9 cellular contexts compared by ENCODE assay signal in the genomic region with DNA sequence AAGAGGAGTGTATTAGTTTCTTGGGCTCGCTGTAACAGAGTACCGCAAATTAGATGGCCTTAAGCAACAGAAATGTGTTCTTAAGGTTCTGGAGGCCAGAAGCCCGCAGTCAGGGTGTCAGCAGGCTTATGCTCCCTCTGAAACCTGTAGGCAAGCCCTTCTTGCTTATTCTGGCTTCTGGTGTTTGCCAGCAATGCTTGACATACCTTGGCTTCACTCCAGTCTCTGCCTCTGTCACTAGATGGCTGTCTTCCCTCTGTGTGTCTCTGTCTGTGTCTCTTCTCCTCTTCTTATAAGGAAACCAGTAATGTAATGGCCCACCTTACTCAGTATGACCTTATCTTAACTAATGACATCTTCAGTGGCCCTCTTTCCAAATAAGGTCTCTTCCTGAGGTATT.
DNase-seq lines count a peak whose midpoint lies in the region; FAIRE-seq and TF ChIP-seq lines count a peak whose summit lies in the region.
"Had no signal": no experiment of that assay in that cellular context is flagged by ENCODE, and none has a peak within 500 bp of the region (broad histone marks: within the 10 kb centered on the region; RNA-seq: fewer than 3 reads in every experiment).

No MANE protein-coding gene starts in this region.

- no peaks in the 10 kb centered on the region for H3K27me3 ChIP-seq in endothelial cell of umbilical vein (ENCODE audit: control insufficient read depth in 2 of 2, insufficient read depth in 2 of 2, low read length in 2 of 2)
- H3K27me3 ChIP-seq: breast epithelium had no signal

- H3K4me1 ChIP-seq in endothelial cell of umbilical vein (ENCODE audit: control insufficient read depth, extremely low read depth, insufficient read depth, low read length), result no peaks in the 10 kb centered on the region
- H3K4me1 ChIP-seq: breast epithelium had no signal

- H3K27ac ChIP-seq in endothelial cell of umbilical vein (ENCODE audit: insufficient read depth, low read depth, low read length), result no peak overlapping the region
- H3K27ac ChIP-seq: breast epithelium had no signal

- no peak overlapping the region for H3K4me2 ChIP-seq in endothelial cell of umbilical vein (ENCODE audit: insufficient read depth, low read length)

- POLR2A ChIA-PET in endothelial cell of umbilical vein (lab: Charles Lee), result no interaction called here

- CTCF ChIA-PET in endothelial cell of umbilical vein (lab: Charles Lee), result interaction anchor here (1.0 kb wide), 1 partner anchor 17 kb away, joined by 3 read pairs; no protein-coding TSS in a partner anchor

- H2AFZ ChIP-seq in endothelial cell of umbilical vein (ENCODE audit: low read depth, low read length), result no peak overlapping the region

- dilution Hi-C loops in endothelial cell of umbilical vein (cut with MboI; ENCODE audit: extremely low pct_ligation_motif_present, low sequenced_read_pairs), result no loop called here

- TF ChIP-seq CTCF in endothelial cell of umbilical vein (IDR thresholded peaks at IDR 0.05; ENCODE audit: extremely low read depth in 1 of 2, insufficient read depth in 1 of 2, low read depth in 1 of 2, low read length in 2 of 2), result no peak

- H3K79me2 ChIP-seq in endothelial cell of umbilical vein (ENCODE audit: control insufficient read depth, insufficient read depth, low read length), result no peaks in the 10 kb centered on the region

- no peak overlapping the region for H3K4me3 ChIP-seq in endothelial cell of umbilical vein (replicated peaks in 1 of 3; ENCODE audit: insufficient read depth in 1 of 3, low read depth in 1 of 3, low read length in 3 of 3)
- H3K4me3 ChIP-seq: breast epithelium had no signal

- no TSS peak for BruUV-seq in endothelial cell of umbilical vein (replicated peaks; lab: Mats Ljungman, UMichigan)

- no peak for FAIRE-seq in endothelial cell of umbilical vein (lab: Jason Lieb, UNC)
- FAIRE-seq in RCC 7860 (lab: Jason Lieb, UNC), result no peak

- no peaks in the 10 kb centered on the region for H4K20me1 ChIP-seq in endothelial cell of umbilical vein (replicated peaks; ENCODE audit: control insufficient read depth, extremely low read depth, insufficient read depth, low read length)

- no peaks in the 10 kb centered on the region for H3K9me3 ChIP-seq in endothelial cell of umbilical vein (replicated peaks; ENCODE audit: control insufficient read depth, insufficient read depth, low read length)
- H3K9me3 ChIP-seq: breast epithelium had no signal

- no peak for TF ChIP-seq POLR2A in endothelial cell of umbilical vein (IDR thresholded peaks at IDR 0.05; ENCODE audit: low read depth, low read length)

- no peaks in the 10 kb centered on the region for H3K36me3 ChIP-seq in endothelial cell of umbilical vein (ENCODE audit: control insufficient read depth in 2 of 2, extremely low read depth in 1 of 2, insufficient read depth in 2 of 2, low read length in 2 of 2)
- H3K36me3 ChIP-seq: breast epithelium had no signal

- intact Hi-C loops in endothelial cell of umbilical vein (cut with micrococcal nuclease), result no loop called here

- DNase-seq in EL, result peak; percentile 51
- peak; percentile 75 for DNase-seq in NCI-H2029 treated with DMSO at 0.1 percent for 48 hours (lab: John Stamatoyannopoulos, UW)
- DNase-seq in endothelial cell of umbilical vein (ENCODE audit: low read depth, low spot score), result peak; percentile 9
- DNase-seq in myocyte (ENCODE audit: low read depth), result peak; percentile 90
- no peak for DNase-seq in stimulated activated CD4-positive, alpha-beta T cell treated with anti-CD3 and anti-CD28 coated beads, Interleukin-4, amount 100 ng/mL, for 4 hours
- no peak for DNase-seq in RCC 7860 (ENCODE audit: low spot score)
- DNase-seq in activated naive CD4-positive, alpha-beta T cell (lab: John Stamatoyannopoulos, UW), result no peak
- no peak for DNase-seq in SKM-1 (lab: John Stamatoyannopoulos, UW; ENCODE audit: unreplicated experiment)

- no peak overlapping the region for H3K9ac ChIP-seq in endothelial cell of umbilical vein (replicated peaks; ENCODE audit: extremely low read depth, insufficient read depth, low read length)

- no peaks in the 10 kb centered on the region for H3K9me1 ChIP-seq in endothelial cell of umbilical vein (replicated peaks; ENCODE audit: control insufficient read depth, extremely low read depth, insufficient read depth, low read length)

TF ChIP-seq in endothelial cell of umbilical vein, 7 proteins besides CTCF, POLR2A, EP300 and RAD21:
- TF ChIP-seq EZH2 (IDR thresholded peaks at IDR 0.05; ENCODE audit: borderline replicate concordance, low read depth, low read length, severe bottlenecking) (no peak), MYC (IDR thresholded peaks at IDR 0.05; ENCODE audit: low read depth, low read length) (no peak), GATA2 (IDR thresholded peaks at IDR 0.05; ENCODE audit: insufficient read depth, insufficient read length, low read depth, low read length) (no peak), FOS (IDR thresholded peaks at IDR 0.05; ENCODE audit: borderline replicate concordance, insufficient read depth, low read length) (no peak), JUN (IDR thresholded peaks at IDR 0.05; ENCODE audit: borderline replicate concordance, insufficient read depth, insufficient read length, low read depth) (no peak), POLR2AphosphoS5 (IDR thresholded peaks at IDR 0.05; ENCODE audit: insufficient read depth, low read depth, low read length) (no peak)
- TF ChIP-seq, protein P1, sequence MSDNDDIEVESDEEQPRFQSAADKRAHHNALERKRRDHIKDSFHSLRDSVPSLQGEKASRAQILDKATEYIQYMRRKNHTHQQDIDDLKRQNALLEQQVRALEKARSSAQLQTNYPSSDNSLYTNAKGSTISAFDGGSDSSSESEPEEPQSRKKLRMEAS (IDR thresholded peaks at IDR 0.05; ENCODE audit: insufficient read depth, insufficient read length), result no peak

Comparison
In these comparisons a context has a peak if more than half of its experiments do, and no peak if none do; other contexts are left out.
1. DNase-seq: peak in EL (single experiment), NCI-H2029 treated with DMSO at 0.1 percent for 48 hours (single experiment), endothelial cell of umbilical vein (single experiment) and myocyte (single experiment); none in stimulated activated CD4-positive, alpha-beta T cell treated with anti-CD3 and anti-CD28 coated beads, Interleukin-4, amount 100 ng/mL, for 4 hours (0 of 2), RCC 7860 (single experiment), activated naive CD4-positive, alpha-beta T cell (0 of 4) and SKM-1 (single experiment).